In the genomic region with DNA sequence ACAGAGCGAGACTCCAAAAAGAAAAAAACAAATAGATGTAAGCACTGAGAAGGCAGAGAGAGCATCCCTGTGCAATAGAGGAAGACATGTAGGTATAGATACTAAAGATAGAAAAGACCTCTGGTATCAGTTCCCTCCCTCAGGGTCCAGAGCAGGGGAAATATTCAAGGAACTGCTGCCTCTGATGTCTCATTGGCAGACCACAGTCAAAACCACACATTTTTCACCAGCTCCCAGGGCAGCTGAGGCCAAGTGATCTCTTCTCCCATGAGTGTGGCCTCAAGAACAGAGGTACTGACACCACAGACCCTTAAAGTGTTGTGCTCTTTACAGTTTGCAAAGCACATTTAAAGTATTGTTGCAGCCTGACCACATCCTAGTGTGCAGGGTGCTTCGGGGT, we compare ENCODE assay signal across 13 cellular contexts.
DNase-seq lines count a peak whose midpoint lies in the region; ATAC-seq and TF ChIP-seq lines count a peak whose summit lies in the region.
"Had no signal": no experiment of that assay in that cellular context is flagged by ENCODE, and none has a peak within 500 bp of the region (broad histone marks: within the 10 kb centered on the region; RNA-seq: fewer than 3 reads in every experiment).

No MANE protein-coding gene starts in this region.

- no peak overlapping the region for H3K4me3 Mint-ChIP-seq in activated T-cell treated with anti-CD3 and anti-CD28 coated beads, Interleukin-2, amount 50 U/mL, for 24 hours

- TF ChIP-seq POLR2A in sigmoid colon (IDR thresholded peaks at IDR 0.05) = no peak

- H3K27ac ChIP-seq in sigmoid colon = no peak overlapping the region
- H3K27ac ChIP-seq: thoracic aorta had no signal

- H3K36me3 ChIP-seq in sigmoid colon = no peaks in the 10 kb centered on the region
- H3K36me3 ChIP-seq: thoracic aorta had no signal

- 77 to 84% methylated on average over 2 of the region's 2 CpGs for WGBS in sigmoid colon, 2 donors

- H3K4me1 Mint-ChIP-seq in activated T-cell treated with anti-CD3 and anti-CD28 coated beads, Interleukin-2, amount 50 U/mL, for 24 hours (ENCODE audit: low read depth) = no peaks in the 10 kb centered on the region

- intact Hi-C loops in sigmoid colon (cut with DNase I) = no loop called here
- intact Hi-C loops in posterior cingulate gyrus (cut with DNase I) = no loop called here

- H3K27me3 ChIP-seq in sigmoid colon = no peaks in the 10 kb centered on the region

- H3K27ac Mint-ChIP-seq in activated T-cell treated with anti-CD3 and anti-CD28 coated beads, Interleukin-2, amount 50 U/mL, for 24 hours = no peak overlapping the region

- no peak for TF ChIP-seq CTCF in sigmoid colon (IDR thresholded peaks at IDR 0.05)

- peaks cover 0 to 7% (median 0%) of the 10 kb centered on the region in 4 donors for H3K4me1 ChIP-seq in sigmoid colon

- no peak for TF ChIP-seq EP300 in sigmoid colon (IDR thresholded peaks at IDR 0.05)

- ATAC-seq in GM19395 (IDR thresholded peaks at IDR 0.05; ENCODE audit: unreplicated experiment) (peak; percentile 85), HG03060 (IDR thresholded peaks at IDR 0.05; ENCODE audit: low read depth, unreplicated experiment) (peak; percentile 73)
- ATAC-seq: left ventricle myocardium superior had no signal

- DNase-seq in CD1c-positive myeloid dendritic cell (ENCODE audit: extremely low spot score) = peak; percentile 1
- peak; percentile 18 for DNase-seq in NOMO-1 treated with dmso at 0.1 percent for 144 hours (lab: John Stamatoyannopoulos, UW; ENCODE audit: unreplicated experiment)
- DNase-seq in activated T-cell treated with anti-CD3 and anti-CD28 coated beads, Interleukin-2, amount 50 U/mL, for 24 hours = no peak
- no peak for DNase-seq in NCI-H1694 (lab: John Stamatoyannopoulos, UW)
- no peak for DNase-seq in sigmoid colon
- DNase-seq in posterior cingulate gyrus = no peak
- DNase-seq: foreskin melanocyte; left ventricle myocardium superior; Right ventricle myocardium superior; stimulated activated CD4-positive, alpha-beta T cell treated with anti-CD3 and anti-CD28 coated beads, Interleukin-4, amount 100 ng/mL, for 1 hour had no signal

- no peaks in the 10 kb centered on the region for H3K36me3 Mint-ChIP-seq in activated T-cell treated with anti-CD3 and anti-CD28 coated beads, Interleukin-2, amount 50 U/mL, for 24 hours (ENCODE audit: low read depth)

- H3K9me3 ChIP-seq in sigmoid colon = no peaks in the 10 kb centered on the region
- H3K9me3 ChIP-seq: thoracic aorta had no signal

- H3K27me3 Mint-ChIP-seq in activated T-cell treated with anti-CD3 and anti-CD28 coated beads, Interleukin-2, amount 50 U/mL, for 24 hours = peaks cover 12% of the 10 kb centered on the region

- H3K4me3 ChIP-seq in sigmoid colon = no peak overlapping the region
- H3K4me3 ChIP-seq: thoracic aorta had no signal

- H3K9me3 Mint-ChIP-seq in activated T-cell treated with anti-CD3 and anti-CD28 coated beads, Interleukin-2, amount 50 U/mL, for 24 hours = no peaks in the 10 kb centered on the region

Comparison
In these comparisons a context has a peak if more than half of its experiments do, and no peak if none do; other contexts are left out.
1. DNase-seq: peak in CD1c-positive myeloid dendritic cell (single experiment) and NOMO-1 treated with dmso at 0.1 percent for 144 hours (single experiment); none in activated T-cell treated with anti-CD3 and anti-CD28 coated beads, Interleukin-2, amount 50 U/mL, for 24 hours (single experiment), NCI-H1694 (single experiment), sigmoid colon (single experiment) and posterior cingulate gyrus (0 of 10).